14 cellular contexts compared by ENCODE assay signal in genomic region chr1:39683591-39684312, GRCh38. TPM values are rescaled to one million over a fixed set of nuclear protein-coding genes. Genes with fewer than 3 reads are reported as not detected.
DNase-seq lines count a peak whose midpoint lies in the region; ATAC-seq, FAIRE-seq and TF ChIP-seq lines count a peak whose summit lies in the region.
"Had no signal": no experiment of that assay in that cellular context is flagged by ENCODE, and none has a peak within 500 bp of the region (broad histone marks: within the 10 kb centered on the region; RNA-seq: fewer than 3 reads in every experiment).

No MANE protein-coding gene starts in this region.

- H2AFZ ChIP-seq in astrocyte (ENCODE audit: low read depth, low read length) = peak overlapping the region; percentile 26

- H3K27me3 Mint-ChIP-seq in CD4-positive, CD25-positive, alpha-beta regulatory T cell = peaks cover 4% of the 10 kb centered on the region
- peaks cover 87% of the 10 kb centered on the region for H3K27me3 Mint-ChIP-seq in astrocyte (ENCODE audit: low read depth, unreplicated experiment)
- peaks cover 2 to 23% (median 8%) of the 10 kb centered on the region in 5 donors for H3K27me3 Mint-ChIP-seq in naive thymus-derived CD8-positive, alpha-beta T cell

- H3K9me3 Mint-ChIP-seq in CD4-positive, CD25-positive, alpha-beta regulatory T cell = peaks cover 0 to 7% (median 0%) of the 10 kb centered on the region in 7 donors
- peaks cover 15% of the 10 kb centered on the region for H3K9me3 Mint-ChIP-seq in astrocyte (ENCODE audit: unreplicated experiment)
- peaks cover 0 to 2% (median 0%) of the 10 kb centered on the region in 9 donors for H3K9me3 Mint-ChIP-seq in naive thymus-derived CD8-positive, alpha-beta T cell
- H3K9me3 Mint-ChIP-seq: activated B cell treated with CpG ODN at 0.5 μM for 24 hours; HFFc6; natural killer cell treated with Interleukin-12 subunit alpha and Interleukin-12 subunit beta and Interleukin-15 and Interleukin-18, amount 100 ng/mL, for 72 hours had no signal

- no peaks in the 10 kb centered on the region for H3K79me2 ChIP-seq in astrocyte (ENCODE audit: insufficient read depth, low read length)

- intact Hi-C loops in testis (cut with DNase I; ENCODE audit: low total_unique reads) = no loop called here

- CTCF ChIA-PET in GM10248 (lab: Yijun Ruan, JAX) = interaction anchor here (1.0 to 2.7 kb wide), 2 partner anchors 10 to 218 kb away, joined by 3 to 9 read pairs; partner anchors contain the start of gene MYCL

- peak; percentile 33 to 74 (median 63) for DNase-seq in CD4-positive, CD25-positive, alpha-beta regulatory T cell
- peak; percentile 37 for DNase-seq in activated CD4-positive, alpha-beta T cell treated with anti-CD3 and anti-CD28 coated beads for 1 hour
- no peak for DNase-seq in astrocyte (ENCODE audit: low read depth)
- DNase-seq in naive thymus-derived CD8-positive, alpha-beta T cell = peak; percentile 25 to 84 (median 54)
- DNase-seq in testis = no peak
- no peak for DNase-seq in medulla oblongata (ENCODE audit: extremely low spot score)
- DNase-seq in GM20000 (ENCODE audit: low spot score) = no peak
- DNase-seq in GM10248 (ENCODE audit: extremely low spot score) = no peak
- DNase-seq: activated B cell treated with CpG ODN at 0.5 μM for 24 hours, HFFc6 had no signal

- WGBS in testis, 2 donors = 40 to 47% methylated on average over 20 to 52 of the region's 62 CpGs

- peaks cover 5% of the 10 kb centered on the region for H3K36me3 ChIP-seq in CD4-positive, CD25-positive, alpha-beta regulatory T cell (ENCODE audit: control insufficient read depth, insufficient read depth, low read length)
- no peaks in the 10 kb centered on the region for H3K36me3 ChIP-seq in astrocyte (ENCODE audit: insufficient read depth, low read length)
- H3K36me3 ChIP-seq in testis (ENCODE audit: low read depth, missing control alignments) = no peaks in the 10 kb centered on the region

- H3K4me1 ChIP-seq in CD4-positive, CD25-positive, alpha-beta regulatory T cell (ENCODE audit: control insufficient read depth, insufficient read depth, low read length, poor library complexity, severe bottlenecking) = peaks cover 41% of the 10 kb centered on the region
- H3K4me1 ChIP-seq in astrocyte (ENCODE audit: insufficient read depth, low read length) = no peaks in the 10 kb centered on the region
- no peaks in the 10 kb centered on the region for H3K4me1 ChIP-seq in testis

- peak overlapping the region; percentile 77 to 94 (median 85) for H3K27ac Mint-ChIP-seq in CD4-positive, CD25-positive, alpha-beta regulatory T cell
- H3K27ac Mint-ChIP-seq in astrocyte (ENCODE audit: unreplicated experiment) = peak overlapping the region; percentile 26
- H3K27ac Mint-ChIP-seq in naive thymus-derived CD8-positive, alpha-beta T cell = peak overlapping the region in 8 of 10 donors; percentile 47 to 92 (median 83)
- H3K27ac Mint-ChIP-seq: activated B cell treated with CpG ODN at 0.5 μM for 24 hours; HFFc6; natural killer cell treated with Interleukin-12 subunit alpha and Interleukin-12 subunit beta and Interleukin-15 and Interleukin-18, amount 100 ng/mL, for 72 hours had no signal

- H3K9ac ChIP-seq in astrocyte (ENCODE audit: low read length) = no peak overlapping the region

- no peak for TF ChIP-seq CTCF in astrocyte (IDR thresholded peaks at IDR 0.05; ENCODE audit: insufficient read depth, low read depth, low read length)
- no peak for TF ChIP-seq CTCF in testis (IDR thresholded peaks at IDR 0.05)
- no peak for TF ChIP-seq CTCF in GM20000 (IDR thresholded peaks at IDR 0.05; ENCODE audit: extremely low read depth, missing control alignments)
- no peak for TF ChIP-seq CTCF in GM10248 (IDR thresholded peaks at IDR 0.05; ENCODE audit: control extremely low read depth, extremely low read depth, low read depth, missing control alignments)

- ATAC-seq in CD4-positive, CD25-positive, alpha-beta regulatory T cell (ENCODE audit: low read depth in 2 of 2) = peak; percentile 57 to 63
- ATAC-seq in naive thymus-derived CD8-positive, alpha-beta T cell = peak; percentile 66 to 73

- peak overlapping the region; percentile 58 for H3K27ac ChIP-seq in CD4-positive, CD25-positive, alpha-beta regulatory T cell (ENCODE audit: insufficient read depth, low read length, poor library complexity, severe bottlenecking)
- H3K27ac ChIP-seq in astrocyte (ENCODE audit: low read depth, low read length) (no peak overlapping the region), testis (no peak overlapping the region)

- no peak for TF ChIP-seq POLR2A in testis (IDR thresholded peaks at IDR 0.05)

- peaks cover 21% of the 10 kb centered on the region for H3K36me3 Mint-ChIP-seq in CD4-positive, CD25-positive, alpha-beta regulatory T cell
- peaks cover 6% of the 10 kb centered on the region for H3K36me3 Mint-ChIP-seq in astrocyte (ENCODE audit: low read depth, unreplicated experiment)
- peaks cover 0 to 6% (median 4%) of the 10 kb centered on the region in 3 donors for H3K36me3 Mint-ChIP-seq in naive thymus-derived CD8-positive, alpha-beta T cell
- H3K36me3 Mint-ChIP-seq: natural killer cell treated with Interleukin-12 subunit alpha and Interleukin-12 subunit beta and Interleukin-15 and Interleukin-18, amount 100 ng/mL, for 72 hours had no signal

- peak overlapping the region in 3 of 4 donors; percentile 44 to 68 (median 56) for H3K4me3 Mint-ChIP-seq in CD4-positive, CD25-positive, alpha-beta regulatory T cell
- H3K4me3 Mint-ChIP-seq in astrocyte (ENCODE audit: unreplicated experiment) = no peak overlapping the region
- peak overlapping the region; percentile 47 to 73 (median 65) for H3K4me3 Mint-ChIP-seq in naive thymus-derived CD8-positive, alpha-beta T cell
- H3K4me3 Mint-ChIP-seq: HFFc6 had no signal

- no peaks in the 10 kb centered on the region for H4K20me1 ChIP-seq in astrocyte (ENCODE audit: insufficient read depth, low read length)

- H3K27me3 ChIP-seq in CD4-positive, CD25-positive, alpha-beta regulatory T cell (ENCODE audit: control insufficient read depth, insufficient read depth, low read length) = no peaks in the 10 kb centered on the region
- H3K27me3 ChIP-seq in astrocyte (ENCODE audit: insufficient read depth, low read length) (peaks cover 74% of the 10 kb centered on the region), testis (no peaks in the 10 kb centered on the region)

- peaks cover 5 to 71% (median 19%) of the 10 kb centered on the region in 4 donors for H3K4me1 Mint-ChIP-seq in CD4-positive, CD25-positive, alpha-beta regulatory T cell
- peaks cover 9% of the 10 kb centered on the region for H3K4me1 Mint-ChIP-seq in astrocyte (ENCODE audit: low read depth, unreplicated experiment)
- peaks cover 18 to 47% (median 35%) of the 10 kb centered on the region in 4 donors for H3K4me1 Mint-ChIP-seq in naive thymus-derived CD8-positive, alpha-beta T cell

- no peaks in the 10 kb centered on the region for H3K9me3 ChIP-seq in CD4-positive, CD25-positive, alpha-beta regulatory T cell (ENCODE audit: control insufficient read depth in 2 of 2, low read length in 2 of 2)
- H3K9me3 ChIP-seq in astrocyte (ENCODE audit: insufficient read depth, low read depth, low read length) (no peaks in the 10 kb centered on the region), testis (no peaks in the 10 kb centered on the region)

- POLR2A ChIA-PET in naive thymus-derived CD8-positive, alpha-beta T cell (lab: Charles Lee) = interaction anchor here (1.0 to 1.8 kb wide), 2 partner anchors 8 to 12 kb away, joined by 3 to 6 read pairs; partner anchors contain the start of genes HPCAL4 and NT5C1A
- POLR2A ChIA-PET in GM10248 (lab: Yijun Ruan, JAX) = no interaction called here

- no peak for FAIRE-seq in astrocyte (lab: Jason Lieb, UNC)

- H3K4me3 ChIP-seq in CD4-positive, CD25-positive, alpha-beta regulatory T cell (ENCODE audit: low read depth, low read length) = no peak overlapping the region
- H3K4me3 ChIP-seq in astrocyte (ENCODE audit: insufficient read depth, low read depth, low read length) (no peak overlapping the region), testis (peak overlapping the region in 1 of 2 donors; percentile 25)

- no peak overlapping the region for H3K4me2 ChIP-seq in astrocyte (ENCODE audit: low read length)

RNA-seq across cellular contexts. Expression of gene HPCAL4, which starts 7.5 kb away (rescaled TPM):
- total RNA-seq in CD4-positive, CD25-positive, alpha-beta regulatory T cell = 13.8 TPM
- polyA plus RNA-seq in CD4-positive, CD25-positive, alpha-beta regulatory T cell = 10 to 100 TPM in 3 of 4 donors, 1 to 10 TPM in 1; 9.5 to 19.7 (median 12.5) TPM
- total RNA-seq in astrocyte = 0.07 and 0.20 TPM in 2 replicates
- 10 to 100 TPM; 31.9 to 32.5 TPM for total RNA-seq in naive thymus-derived CD8-positive, alpha-beta T cell
- polyA plus RNA-seq in naive thymus-derived CD8-positive, alpha-beta T cell = 1 to 10 TPM; 2.1 to 4.6 (median 3.9) TPM
- total RNA-seq in testis = 10 to 100 TPM in 1 of 2 donors, 1 to 10 TPM in 1; 6.9 to 24.5 TPM
- polyA plus RNA-seq in testis (ENCODE audit: insufficient read depth, low read depth, low replicate concordance) = 17.3 TPM
- total RNA-seq: activated B cell treated with CpG ODN at 0.5 μM for 24 hours, fibroblast of lung, HFFc6 had no signal
- polyA plus RNA-seq: fibroblast of lung had no signal

RNA-seq across cellular contexts. Expression of gene NT5C1A, which starts 11.8 kb away (rescaled TPM):
- total RNA-seq in CD4-positive, CD25-positive, alpha-beta regulatory T cell = 0.47 TPM
- polyA plus RNA-seq in CD4-positive, CD25-positive, alpha-beta regulatory T cell = under 1 TPM in 1 of 4 donors, not detected in 3; 0.37 TPM
- 0.20 TPM in 1 of 2 replicates, not detected in the other for total RNA-seq in astrocyte
- under 1 TPM; 0.71 to 0.88 TPM for total RNA-seq in naive thymus-derived CD8-positive, alpha-beta T cell
- not detected for polyA plus RNA-seq in naive thymus-derived CD8-positive, alpha-beta T cell
- total RNA-seq in testis = 1 to 10 TPM; 2.1 to 3.2 TPM
- 1.0 TPM for polyA plus RNA-seq in testis (ENCODE audit: insufficient read depth, low read depth, low replicate concordance)
- total RNA-seq: activated B cell treated with CpG ODN at 0.5 μM for 24 hours, fibroblast of lung, HFFc6, NCI-H460, RPMI7951 had no signal
- polyA plus RNA-seq: fibroblast of lung had no signal

RNA-seq across cellular contexts. Expression of gene HEYL, which starts 44.3 kb away (rescaled TPM):
- total RNA-seq in CD4-positive, CD25-positive, alpha-beta regulatory T cell = 0.25 TPM
- not detected for polyA plus RNA-seq in CD4-positive, CD25-positive, alpha-beta regulatory T cell
- total RNA-seq in astrocyte (1.1 and 3.1 TPM in 2 replicates), testis (10 to 100 TPM; 52.8 to 55.5 TPM)
- under 1 TPM in 1 of 2 experiments, not detected in 1; 0.11 TPM for total RNA-seq in naive thymus-derived CD8-positive, alpha-beta T cell
- polyA plus RNA-seq in naive thymus-derived CD8-positive, alpha-beta T cell = under 1 TPM in 1 of 3 donors, not detected in 2; 0.30 TPM
- 44.7 TPM for polyA plus RNA-seq in testis (ENCODE audit: insufficient read depth, low read depth, low replicate concordance)
- total RNA-seq: activated B cell treated with CpG ODN at 0.5 μM for 24 hours; fibroblast of lung; HFFc6; natural killer cell treated with Interleukin-12 subunit alpha and Interleukin-12 subunit beta and Interleukin-15 and Interleukin-18, amount 100 ng/mL, for 72 hours; RPMI7951 had no signal

RNA-seq across cellular contexts. Expression of gene PPIE, which starts 54.9 kb away (rescaled TPM):
- 36.8 TPM for total RNA-seq in CD4-positive, CD25-positive, alpha-beta regulatory T cell
- polyA plus RNA-seq in CD4-positive, CD25-positive, alpha-beta regulatory T cell = 100 to 1,000 TPM in 1 of 4 donors, 10 to 100 TPM in 3; 90.5 to 118 (median 94.1) TPM
- total RNA-seq in astrocyte (33.1 and 33.7 TPM in 2 replicates), testis (10 to 100 TPM; 71.5 to 82.8 TPM)
- 10 to 100 TPM; 86.9 to 88.3 TPM for total RNA-seq in naive thymus-derived CD8-positive, alpha-beta T cell
- polyA plus RNA-seq in naive thymus-derived CD8-positive, alpha-beta T cell = 100 to 1,000 TPM; 101 to 123 (median 102) TPM
- polyA plus RNA-seq in testis (ENCODE audit: insufficient read depth, low read depth, low replicate concordance) = 109 TPM

Comparison
In these comparisons a context has a peak if more than half of its experiments do, and no peak if none do; other contexts are left out.
1. DNase-seq: peak in CD4-positive, CD25-positive, alpha-beta regulatory T cell (3 of 3), activated CD4-positive, alpha-beta T cell treated with anti-CD3 and anti-CD28 coated beads for 1 hour (single experiment) and naive thymus-derived CD8-positive, alpha-beta T cell (10 of 10); none in astrocyte (single experiment), testis (single experiment), medulla oblongata (single experiment), GM20000 (single experiment) and GM10248 (single experiment).
2. H3K27ac Mint-ChIP-seq: peak in every context shown above with its lines; median percentile 85 in CD4-positive, CD25-positive, alpha-beta regulatory T cell; 83 in naive thymus-derived CD8-positive, alpha-beta T cell; 26 in astrocyte.
3. RNA of gene HEYL, which starts 44.3 kb away (total RNA-seq): 52.8 to 55.5 TPM in testis; 1.1 to 3.1 TPM in astrocyte, 0.25 TPM in CD4-positive, CD25-positive, alpha-beta regulatory T cell (single experiment) and 0.11 TPM in naive thymus-derived CD8-positive, alpha-beta T cell; every median in the first group is over 10 times any median in the second.